ENCODE assay signal across 27 cellular contexts in genomic region chr6:125824946-125825786, GRCh38. TPM values are rescaled to one million over a fixed set of nuclear protein-coding genes. Genes with fewer than 3 reads are reported as not detected.
A peak's percentile ranks its signal among the peaks of the same experiment; 100 is the strongest.
DNase-seq lines count a peak whose midpoint lies in the region; ATAC-seq and TF ChIP-seq lines count a peak whose summit lies in the region.
"Had no signal": no experiment of that assay in that cellular context is flagged by ENCODE, and none has a peak within 500 bp of the region (broad histone marks: within the 10 kb centered on the region; RNA-seq: fewer than 3 reads in every experiment).

No MANE protein-coding gene starts in this region.

- ATAC-seq in CD4-positive, alpha-beta T cell (ENCODE audit: poor library complexity): no peak
- ATAC-seq: activated CD8-positive, alpha-beta memory T cell treated with anti-CD3 and anti-CD28 coated beads, Interleukin-2, amount 10 ng/mL, durations not matched to agents 7 days and 5 days; activated T-cell treated with anti-CD3 and anti-CD28 coated beads, Interleukin-2, amount 50 U/mL, for 72 hours; GM12878; lower lobe of right lung had no signal

- no peaks in the 10 kb centered on the region for H3K9me3 ChIP-seq in CD4-positive, alpha-beta T cell (ENCODE audit: control insufficient read depth, low read length)
- H3K9me3 ChIP-seq: adrenal gland, HAP-1, lower lobe of right lung, ovary had no signal

- H3K27ac Mint-ChIP-seq in activated CD4-positive, alpha-beta T cell treated with anti-CD3 and anti-CD28 coated beads, Interleukin-2, amount 10 ng/mL, durations not matched to agents 24 days and 14 days: no peak overlapping the region
- peak overlapping the region; percentile 66 for H3K27ac Mint-ChIP-seq in CD4-positive, alpha-beta T cell
- H3K27ac Mint-ChIP-seq in activated T-cell treated with anti-CD3 and anti-CD28 coated beads, Interleukin-2, amount 50 U/mL, for 24 hours: no peak overlapping the region
- H3K27ac Mint-ChIP-seq: activated CD8-positive, alpha-beta memory T cell treated with anti-CD3 and anti-CD28 coated beads, Interleukin-2, amount 10 ng/mL, durations not matched to agents 7 days and 5 days; activated T-cell treated with anti-CD3 and anti-CD28 coated beads, Interleukin-2, amount 50 U/mL, for 72 hours had no signal

- CTCF ChIA-PET in CD4-positive, alpha-beta T cell (lab: Charles Lee): interaction anchor here (0.9 to 1.3 kb wide), 3 partner anchors 9 to 64 kb away, joined by 4 to 5 read pairs (median 4); no protein-coding TSS in a partner anchor

- no peaks in the 10 kb centered on the region for H3K27me3 ChIP-seq in CD4-positive, alpha-beta T cell (ENCODE audit: control insufficient read depth, insufficient read depth, low read length)
- H3K27me3 ChIP-seq: adrenal gland, ovary had no signal

- no peak overlapping the region for H3K27ac ChIP-seq in CD4-positive, alpha-beta T cell (ENCODE audit: low read depth, low read length)
- H3K27ac ChIP-seq: lower lobe of right lung, ovary had no signal

- H3K27me3 Mint-ChIP-seq in activated CD4-positive, alpha-beta T cell treated with anti-CD3 and anti-CD28 coated beads, Interleukin-2, amount 10 ng/mL, durations not matched to agents 24 days and 14 days: no peaks in the 10 kb centered on the region
- no peaks in the 10 kb centered on the region for H3K27me3 Mint-ChIP-seq in CD4-positive, alpha-beta T cell
- no peaks in the 10 kb centered on the region for H3K27me3 Mint-ChIP-seq in activated T-cell treated with anti-CD3 and anti-CD28 coated beads, Interleukin-2, amount 50 U/mL, for 24 hours
- H3K27me3 Mint-ChIP-seq: activated CD8-positive, alpha-beta memory T cell treated with anti-CD3 and anti-CD28 coated beads, Interleukin-2, amount 10 ng/mL, durations not matched to agents 7 days and 5 days; brain had no signal

- intact Hi-C loops in activated CD4-positive, alpha-beta T cell treated with anti-CD3 and anti-CD28 coated beads, Interleukin-2, amount 10 ng/mL, durations not matched to agents 24 days and 14 days (cut with micrococcal nuclease): no loop called here
- intact Hi-C loops in CD4-positive, alpha-beta T cell (cut with DNase I, micrococcal nuclease): no loop called here

- POLR2A ChIA-PET in CD4-positive, alpha-beta T cell (lab: Charles Lee): interaction anchor here (1.3 to 2.9 kb wide), 2 partner anchors 9 to 34 kb away, joined by 4 to 15 read pairs; partner anchors contain the start of gene NCOA7

- H3K36me3 Mint-ChIP-seq in activated CD4-positive, alpha-beta T cell treated with anti-CD3 and anti-CD28 coated beads, Interleukin-2, amount 10 ng/mL, durations not matched to agents 24 days and 14 days (ENCODE audit: low read depth): peaks cover 17% of the 10 kb centered on the region
- H3K36me3 Mint-ChIP-seq in CD4-positive, alpha-beta T cell (ENCODE audit: low read depth): peaks cover 42% of the 10 kb centered on the region
- peaks cover 41% of the 10 kb centered on the region for H3K36me3 Mint-ChIP-seq in activated T-cell treated with anti-CD3 and anti-CD28 coated beads, Interleukin-2, amount 50 U/mL, for 24 hours (ENCODE audit: low read depth)

- H3K4me3 Mint-ChIP-seq in activated CD4-positive, alpha-beta T cell treated with anti-CD3 and anti-CD28 coated beads, Interleukin-2, amount 10 ng/mL, durations not matched to agents 24 days and 14 days: no peak overlapping the region
- H3K4me3 Mint-ChIP-seq in CD4-positive, alpha-beta T cell: no peak overlapping the region
- no peak overlapping the region for H3K4me3 Mint-ChIP-seq in activated T-cell treated with anti-CD3 and anti-CD28 coated beads, Interleukin-2, amount 50 U/mL, for 24 hours
- H3K4me3 Mint-ChIP-seq: activated CD8-positive, alpha-beta memory T cell treated with anti-CD3 and anti-CD28 coated beads, Interleukin-2, amount 10 ng/mL, durations not matched to agents 7 days and 5 days; activated T-cell treated with anti-CD3 and anti-CD28 coated beads, Interleukin-2, amount 50 U/mL, for 72 hours; brain had no signal

- TF ChIP-seq CTCF in CD4-positive, alpha-beta T cell (IDR thresholded peaks at IDR 0.05): no peak

- no peaks in the 10 kb centered on the region for H3K9me3 Mint-ChIP-seq in activated CD4-positive, alpha-beta T cell treated with anti-CD3 and anti-CD28 coated beads, Interleukin-2, amount 10 ng/mL, durations not matched to agents 24 days and 14 days
- no peaks in the 10 kb centered on the region for H3K9me3 Mint-ChIP-seq in CD4-positive, alpha-beta T cell
- peaks cover 2% of the 10 kb centered on the region for H3K9me3 Mint-ChIP-seq in activated T-cell treated with anti-CD3 and anti-CD28 coated beads, Interleukin-2, amount 50 U/mL, for 24 hours
- H3K9me3 Mint-ChIP-seq: activated T-cell treated with anti-CD3 and anti-CD28 coated beads, Interleukin-2, amount 50 U/mL, for 72 hours; brain had no signal

- peak; percentile 44 for DNase-seq in activated CD4-positive, alpha-beta T cell treated with anti-CD3 and anti-CD28 coated beads, Interleukin-2, amount 10 ng/mL, durations not matched to agents 24 days and 14 days
- no peak for DNase-seq in activated CD4-positive, alpha-beta T cell treated with anti-CD3 and anti-CD28 coated beads, Interleukin-2, amount 50 U/mL, for 4 hours
- DNase-seq in CD4-positive, alpha-beta T cell: no peak
- DNase-seq in SK-N-DZ (ENCODE audit: low spot score) (peak; percentile 64), left kidney (ENCODE audit: low read depth, low spot score) (peak; percentile 10), middle frontal gyrus (ENCODE audit: extremely low spot score, low spot score) (no peak), cortex of kidney (lab: John Stamatoyannopoulos, UW) (no peak)
- DNase-seq in activated T-cell treated with anti-CD3 and anti-CD28 coated beads, Interleukin-2, amount 50 U/mL, for 24 hours: no peak
- DNase-seq: ACHN; activated CD4-positive, alpha-beta T cell treated with anti-CD3 and anti-CD28 coated beads for 48 hours; activated CD8-positive, alpha-beta memory T cell treated with anti-CD3 and anti-CD28 coated beads, Interleukin-2, amount 10 ng/mL, durations not matched to agents 7 days and 5 days; activated naive CD4-positive, alpha-beta T cell; activated T-cell treated with anti-CD3 and anti-CD28 coated beads, Interleukin-2, amount 50 U/mL, for 72 hours; adrenal gland; C1 segment of cervical spinal cord; kidney; lower lobe of right lung; NCI-H146; NCI-H345; NCI-H748 treated with DMSO at 0.1 percent for 48 hours; ovary; RPMI8226; stimulated activated CD4-positive, alpha-beta T cell treated with anti-CD3 and anti-CD28 coated beads, Interleukin-1b, Interleukin-23, amount 100 ng/mL, for 48 hours; trophoblast cell had no signal

- H3K4me1 Mint-ChIP-seq in activated CD4-positive, alpha-beta T cell treated with anti-CD3 and anti-CD28 coated beads, Interleukin-2, amount 10 ng/mL, durations not matched to agents 24 days and 14 days: peaks cover 35% of the 10 kb centered on the region
- peaks cover 50% of the 10 kb centered on the region for H3K4me1 Mint-ChIP-seq in CD4-positive, alpha-beta T cell (ENCODE audit: low read depth)
- H3K4me1 Mint-ChIP-seq in activated T-cell treated with anti-CD3 and anti-CD28 coated beads, Interleukin-2, amount 50 U/mL, for 24 hours (ENCODE audit: low read depth): peaks cover 50% of the 10 kb centered on the region

RNA-seq across cellular contexts. Expression of gene NCOA7, which starts 34.4 kb away (rescaled TPM):
- total RNA-seq in activated CD4-positive, alpha-beta T cell treated with anti-CD3 and anti-CD28 coated beads, Interleukin-2, amount 10 ng/mL, durations not matched to agents 24 days and 14 days: 52.5 and 53.7 TPM in 2 replicates
- total RNA-seq in CD4-positive, alpha-beta T cell: 10 to 100 TPM; 34.6 to 35.7 TPM
- polyA plus RNA-seq in SK-N-DZ (2014; cell fraction: cytosol; rRNA removed): 19.8 and 21.4 TPM in 2 replicates
- 8.5 and 12.2 TPM in 2 replicates for polyA plus RNA-seq in SK-N-DZ (2014; cell fraction: nucleus; rRNA removed)

Comparison
In these comparisons a context has a peak if more than half of its experiments do, and no peak if none do; other contexts are left out.
1. DNase-seq: peak in activated CD4-positive, alpha-beta T cell treated with anti-CD3 and anti-CD28 coated beads, Interleukin-2, amount 10 ng/mL, durations not matched to agents 24 days and 14 days (single experiment), SK-N-DZ (single experiment) and left kidney (single experiment); none in activated CD4-positive, alpha-beta T cell treated with anti-CD3 and anti-CD28 coated beads, Interleukin-2, amount 50 U/mL, for 4 hours (0 of 2), CD4-positive, alpha-beta T cell (0 of 10), activated T-cell treated with anti-CD3 and anti-CD28 coated beads, Interleukin-2, amount 50 U/mL, for 24 hours (single experiment), middle frontal gyrus (single experiment) and cortex of kidney (single experiment).